10 cellular contexts compared by ENCODE assay signal in genomic region chrX:69556094-69557011, GRCh38. TPM values are rescaled to one million over a fixed set of nuclear protein-coding genes. Genes with fewer than 3 reads are reported as not detected.
A peak's percentile ranks its signal among the peaks of the same experiment; 100 is the strongest.
DNase-seq lines count a peak whose midpoint lies in the region; ATAC-seq and TF ChIP-seq lines count a peak whose summit lies in the region.
"Had no signal": no experiment of that assay in that cellular context is flagged by ENCODE, and none has a peak within 500 bp of the region (broad histone marks: within the 10 kb centered on the region; RNA-seq: fewer than 3 reads in every experiment).

No MANE protein-coding gene starts in this region.

- DNase-seq in NCI-H2196 (lab: John Stamatoyannopoulos, UW; ENCODE audit: unreplicated experiment) (peak; percentile 25), NCI-H2196 treated with DMSO at 0.1 percent for 48 hours (lab: John Stamatoyannopoulos, UW; ENCODE audit: unreplicated experiment) (no peak), amniotic epithelial cell (ENCODE audit: low read depth) (peak; percentile 58), iris pigment epithelial cell (ENCODE audit: low read depth) (peak; percentile 35), upper lobe of right lung (no peak), AG08395 (ENCODE audit: low spot score) (no peak), caudate nucleus (lab: John Stamatoyannopoulos, UW) (no peak)
- DNase-seq: activated CD4-positive, alpha-beta memory T cell treated with anti-CD3 and anti-CD28 coated beads, Interleukin-2, amount 10 ng/mL, durations not matched to agents 7 days and 5 days had no signal

- intact Hi-C loops in upper lobe of right lung (cut with DNase I) = no loop called here

- peak; percentile 87 for ATAC-seq in upper lobe of right lung
- no peak for ATAC-seq in GM19035 (IDR thresholded peaks at IDR 0.05; ENCODE audit: unreplicated experiment)

- no peaks in the 10 kb centered on the region for H3K4me1 ChIP-seq in upper lobe of right lung

- no peaks in the 10 kb centered on the region for H3K36me3 ChIP-seq in upper lobe of right lung

- H3K4me3 ChIP-seq in upper lobe of right lung = no peak overlapping the region

- H3K27ac ChIP-seq in upper lobe of right lung = no peak overlapping the region
- H3K27ac ChIP-seq in caudate nucleus (ENCODE audit: low read depth, low read length) = no peak overlapping the region

- no peak for TF ChIP-seq CTCF in upper lobe of right lung (IDR thresholded peaks at IDR 0.05)

- no peaks in the 10 kb centered on the region for H3K9me3 ChIP-seq in upper lobe of right lung

- H3K27me3 ChIP-seq in upper lobe of right lung = no peaks in the 10 kb centered on the region

RNA-seq across cellular contexts. Expression of gene NALF2, which starts 52.2 kb away (rescaled TPM):
- total RNA-seq in upper lobe of right lung = not detected
- total RNA-seq: osteocyte had no signal

RNA-seq across cellular contexts. Expression of gene EDA, which starts 59.6 kb away (rescaled TPM):
- 5.5 TPM for total RNA-seq in upper lobe of right lung
- total RNA-seq: osteocyte had no signal

Comparison
In these comparisons a context has a peak if more than half of its experiments do, and no peak if none do; other contexts are left out.
1. DNase-seq: peak in NCI-H2196 (single experiment), amniotic epithelial cell (single experiment) and iris pigment epithelial cell (single experiment); none in NCI-H2196 treated with DMSO at 0.1 percent for 48 hours (single experiment), upper lobe of right lung (single experiment), AG08395 (single experiment) and caudate nucleus (0 of 61).